26 cellular contexts compared by ENCODE assay signal in genomic region chr5:179331591-179331990, GRCh38. TPM values are rescaled to one million over a fixed set of nuclear protein-coding genes. Genes with fewer than 3 reads are reported as not detected.
DNase-seq lines count a peak whose midpoint lies in the region; ATAC-seq, FAIRE-seq and TF ChIP-seq lines count a peak whose summit lies in the region.
"Had no signal": no experiment of that assay in that cellular context is flagged by ENCODE, and none has a peak within 500 bp of the region (broad histone marks: within the 10 kb centered on the region; RNA-seq: fewer than 3 reads in every experiment).

No MANE protein-coding gene starts in this region.

- peak overlapping the region; percentile 7 for H4K8ac ChIP-seq in mesenchymal stem cell (ENCODE audit: low read length)

- H3K9me3 Mint-ChIP-seq in chondrocyte (ENCODE audit: low read depth), result no peaks in the 10 kb centered on the region

- no peaks in the 10 kb centered on the region for H3K9me3 ChIP-seq in right atrium auricular region
- H3K9me3 ChIP-seq in mesenchymal stem cell (ENCODE audit: control insufficient read depth, low read length), result no peaks in the 10 kb centered on the region
- no peaks in the 10 kb centered on the region for H3K9me3 ChIP-seq in vagina
- H3K9me3 ChIP-seq: BE2C had no signal

- no peak for TF ChIP-seq CTCF in right atrium auricular region (IDR thresholded peaks at IDR 0.05)
- TF ChIP-seq CTCF in chondrocyte (IDR thresholded peaks at IDR 0.05), result no peak
- TF ChIP-seq CTCF in vagina (IDR thresholded peaks at IDR 0.05), result no peak

- no peaks in the 10 kb centered on the region for H3K36me3 Mint-ChIP-seq in chondrocyte (ENCODE audit: low read depth)
- H3K36me3 Mint-ChIP-seq: IgD-negative memory B cell had no signal

- no peak for TF ChIP-seq POLR2A in vagina (IDR thresholded peaks at IDR 0.05)

- H3K23ac ChIP-seq in mesenchymal stem cell (ENCODE audit: low read length in 2 of 2), result no peak overlapping the region

- DNase-seq in Right ventricle myocardium superior (peak; percentile 11), right atrium auricular region (ENCODE audit: low spot score) (no peak), chondrocyte (ENCODE audit: low spot score) (no peak), mesenchymal stem cell (peak; percentile 19), vagina (ENCODE audit: extremely low spot score in 2 of 2) (no peak), middle frontal gyrus (ENCODE audit: extremely low spot score, low spot score) (no peak), SW480 (ENCODE audit: low spot score) (no peak), RCC 7860 (ENCODE audit: low spot score) (no peak)
- DNase-seq: BE2C, Calu3, DMS79 treated with DMSO at 0.1 percent for 48 hours, NCI-H1092, NCI-H1417 treated with DMSO at 0.1 percent for 48 hours, NCI-H187, NCI-H2107, NCI-H526 treated with DMSO at 0.1 percent for 48 hours, SIG-M5 had no signal

- H3K4me3 ChIP-seq in right atrium auricular region (no peak overlapping the region), mesenchymal stem cell (ENCODE audit: insufficient read depth in 1 of 2, low read depth in 1 of 2, low read length in 2 of 2) (no peak overlapping the region), vagina (no peak overlapping the region)

- H3K9ac ChIP-seq in mesenchymal stem cell (ENCODE audit: low read length), result no peak overlapping the region
- H3K9ac ChIP-seq: KMS-11 had no signal

- no peak for ATAC-seq in Right ventricle myocardium superior (ENCODE audit: poor library complexity)

- H3K27ac ChIP-seq in right atrium auricular region, result no peak overlapping the region
- H3K27ac ChIP-seq in mesenchymal stem cell (ENCODE audit: low read length, poor library complexity, severe bottlenecking), result no peak overlapping the region
- H3K27ac ChIP-seq in vagina, result peak overlapping the region; percentile 12
- H3K27ac ChIP-seq: 22Rv1, HL-60, KMS-11, RWPE1 had no signal

- H3K27me3 ChIP-seq in right atrium auricular region (no peaks in the 10 kb centered on the region), mesenchymal stem cell (ENCODE audit: control insufficient read depth in 1 of 2, insufficient read depth in 1 of 2, low read length in 2 of 2) (no peaks in the 10 kb centered on the region), vagina (no peaks in the 10 kb centered on the region)
- H3K27me3 ChIP-seq: BE2C had no signal

- no peaks in the 10 kb centered on the region for H3K79me1 ChIP-seq in mesenchymal stem cell (replicated peaks; ENCODE audit: low read length, poor library complexity, severe bottlenecking)

- no peaks in the 10 kb centered on the region for H3K36me3 ChIP-seq in right atrium auricular region
- H3K36me3 ChIP-seq in mesenchymal stem cell (ENCODE audit: control insufficient read depth in 1 of 2, insufficient read depth in 2 of 2, low read depth in 1 of 2, low read length in 2 of 2), result peaks cover 0 to 11% of the 10 kb centered on the region in 2 experiments
- H3K36me3 ChIP-seq in vagina, result no peaks in the 10 kb centered on the region
- H3K36me3 ChIP-seq: BE2C had no signal

- no peak overlapping the region for H2BK12ac ChIP-seq in mesenchymal stem cell (ENCODE audit: low read length in 2 of 2)

- H2AFZ ChIP-seq in mesenchymal stem cell (ENCODE audit: low read depth, low read length), result no peak overlapping the region

- no peak overlapping the region for H3K18ac ChIP-seq in mesenchymal stem cell (ENCODE audit: low read depth in 1 of 2, low read length in 2 of 2)

- H3K4me3 Mint-ChIP-seq in chondrocyte (ENCODE audit: unreplicated experiment), result no peak overlapping the region
- H3K4me3 Mint-ChIP-seq: IgD-negative memory B cell had no signal

- H2AK5ac ChIP-seq in mesenchymal stem cell (ENCODE audit: low read length, severe bottlenecking), result no peak overlapping the region

- peaks cover 2% of the 10 kb centered on the region for H3K27me3 Mint-ChIP-seq in chondrocyte (ENCODE audit: low read depth)

- no peak overlapping the region for H3K4ac ChIP-seq in mesenchymal stem cell (ENCODE audit: low read depth in 1 of 2, low read length in 2 of 2)

- H3K14ac ChIP-seq in mesenchymal stem cell (ENCODE audit: low read length in 2 of 2), result no peak overlapping the region

- no peak overlapping the region for H2BK15ac ChIP-seq in mesenchymal stem cell (ENCODE audit: low read depth, poor library complexity, severe bottlenecking)

- H2BK5ac ChIP-seq in mesenchymal stem cell (ENCODE audit: low read depth, low read length, poor library complexity, severe bottlenecking), result no peak overlapping the region

- FAIRE-seq in RCC 7860 (lab: Jason Lieb, UNC), result no peak
- FAIRE-seq: GM12892, GM19239, H54 had no signal

- no peak overlapping the region for H3K4me2 ChIP-seq in mesenchymal stem cell (ENCODE audit: low read length, poor library complexity, severe bottlenecking)
- H3K4me2 ChIP-seq: KMS-11 had no signal

- H4K91ac ChIP-seq in mesenchymal stem cell (ENCODE audit: low read length), result no peak overlapping the region

- H3K4me1 ChIP-seq in right atrium auricular region, result peaks cover 0 to 8% of the 10 kb centered on the region in 2 donors
- no peaks in the 10 kb centered on the region for H3K4me1 ChIP-seq in mesenchymal stem cell (ENCODE audit: control insufficient read depth, insufficient read depth, low read depth, low read length)
- H3K4me1 ChIP-seq in vagina, result peaks cover 34% of the 10 kb centered on the region
- H3K4me1 ChIP-seq: BE2C had no signal

- peak overlapping the region; percentile 27 for H3K27ac Mint-ChIP-seq in chondrocyte (ENCODE audit: unreplicated experiment)
- H3K27ac Mint-ChIP-seq: IgD-negative memory B cell had no signal

- WGBS in mesenchymal stem cell, result 29% methylated on average over 4 of the region's 4 CpGs

- no peak overlapping the region for H2BK120ac ChIP-seq in mesenchymal stem cell (ENCODE audit: low read depth, low read length)

- peaks cover 3% of the 10 kb centered on the region for H3K4me1 Mint-ChIP-seq in chondrocyte (ENCODE audit: low read depth)

- intact Hi-C loops in Right ventricle myocardium superior (cut with DNase I), result no loop called here
- intact Hi-C loops in vagina (cut with DNase I), result no loop called here

RNA-seq across cellular contexts. Expression of gene ADAMTS2, which starts 13.7 kb away (rescaled TPM):
- total RNA-seq in Right ventricle myocardium superior, result 3.6 TPM
- 10 to 100 TPM; 13.6 to 13.7 TPM for total RNA-seq in right atrium auricular region
- 17.9 to 93.2 TPM (median 91.2 TPM) in 3 replicates for total RNA-seq in chondrocyte
- polyA plus RNA-seq in mesenchymal stem cell (2013, experiment 1 of 2), result 46.7 TPM
- 45.4 TPM for polyA plus RNA-seq in mesenchymal stem cell (2013, experiment 2 of 2)
- total RNA-seq in vagina, result 17.4 TPM
- total RNA-seq: Calu3, NCI-H460 had no signal
- polyA plus RNA-seq: IgD-negative memory B cell had no signal

Comparison
In these comparisons a context has a peak if more than half of its experiments do, and no peak if none do; other contexts are left out.
1. DNase-seq: peak in Right ventricle myocardium superior (single experiment) and mesenchymal stem cell (single experiment); none in right atrium auricular region (single experiment), chondrocyte (single experiment), vagina (0 of 2), middle frontal gyrus (single experiment), SW480 (single experiment) and RCC 7860 (single experiment).